14 cellular contexts compared by ENCODE assay signal in genomic region chr6:70280462-70280861, GRCh38. TPM values are rescaled to one million over a fixed set of nuclear protein-coding genes. Genes with fewer than 3 reads are reported as not detected.
DNase-seq lines count a peak whose midpoint lies in the region; ATAC-seq, FAIRE-seq and TF ChIP-seq lines count a peak whose summit lies in the region.
"Had no signal": no experiment of that assay in that cellular context is flagged by ENCODE, and none has a peak within 500 bp of the region (broad histone marks: within the 10 kb centered on the region; RNA-seq: fewer than 3 reads in every experiment).

No MANE protein-coding gene starts in this region.

- WGBS in H1 (ENCODE audit: extremely low coverage in 1 of 2, insufficient coverage in 1 of 2, insufficient read length in 1 of 2, insufficient replicate concordance in 2 of 2, low coverage in 1 of 2, low lambda C conversion rate in 2 of 2, missing lambda C conversion rate in 1 of 2), 2 experiments: 49% methylated on average over 10 of the region's 14 CpGs; no CpG with 5 or more reads in 1 of the 2 experiments

- no peak overlapping the region; the same call in 1 of the 2 replicates for H2BK12ac ChIP-seq in H1 (ENCODE audit: low read depth, low read length)

- no peak overlapping the region for H3K9ac ChIP-seq in H1 (replicated peaks in 1 of 4; ENCODE audit: extremely low read depth in 1 of 4, low read depth in 3 of 4, low read length in 3 of 4)

- H3K4me3 ChIP-seq in right atrium auricular region: no peak overlapping the region
- H3K4me3 ChIP-seq in H1 (ENCODE audit: extremely low read depth in 1 of 4, insufficient read depth in 2 of 4, low read depth in 3 of 4, low read length in 4 of 4): no peak overlapping the region; a peak in 1 of 8 replicates

- no peak for TF ChIP-seq POLR2A in H1 (IDR thresholded peaks at IDR 0.05; ENCODE audit: control extremely low read depth in 1 of 2, low read depth in 2 of 2, low read length in 2 of 2)

- H3K36me3 ChIP-seq in right atrium auricular region (no peaks in the 10 kb centered on the region), H1 (ENCODE audit: control insufficient read depth in 2 of 4, insufficient read depth in 4 of 4, low read length in 3 of 4) (no peaks in the 10 kb centered on the region)

- no peak for FAIRE-seq in H1 (lab: Jason Lieb, UNC)
- FAIRE-seq: urothelium cell line had no signal

- H2BK5ac ChIP-seq in H1 (ENCODE audit: low read depth, low read length): no peak overlapping the region

- H4K8ac ChIP-seq in H1 (ENCODE audit: extremely low read depth, insufficient read depth, low read length): peak overlapping the region; percentile 71

- no peaks in the 10 kb centered on the region for H4K20me1 ChIP-seq in H1 (replicated peaks in 1 of 2; ENCODE audit: control insufficient read depth in 1 of 2, insufficient read depth in 2 of 2, low read length in 2 of 2)

- H3K4ac ChIP-seq in H1 (replicated peaks; ENCODE audit: insufficient read length, low read depth, low read length): no peak overlapping the region

- no peak overlapping the region for H3K14ac ChIP-seq in H1 (ENCODE audit: insufficient read length)

- H3K27ac ChIP-seq in right atrium auricular region (no peak overlapping the region), H1 (ENCODE audit: low read depth, low read length) (no peak overlapping the region)

- peaks cover 4% of the 10 kb centered on the region; the same call in 1 of the 2 replicates for H3K23me2 ChIP-seq in H1 (ENCODE audit: low read depth, low read length)

- no peaks in the 10 kb centered on the region for H3K79me2 ChIP-seq in H1 (ENCODE audit: control insufficient read depth in 1 of 2, insufficient read depth in 2 of 2, low read length in 2 of 2)

- no peaks in the 10 kb centered on the region for H3K79me1 ChIP-seq in H1 (ENCODE audit: low read depth, low read length)

- CTCF ChIA-PET in H1 (lab: Charles Lee; ENCODE audit: partially characterized antibody): interaction anchor here (0.6 to 1.3 kb wide), 4 partner anchors 9 to 59 kb away, joined by 3 to 5 read pairs (median 4); no protein-coding TSS in a partner anchor

- H2AFZ ChIP-seq in H1 (ENCODE audit: low read length): no peak overlapping the region

- H3K9me3 Mint-ChIP-seq in stimulated activated effector memory CD8-positive, alpha-beta T cell treated with anti-CD3 and anti-CD28 coated beads, Interleukin-12 subunit alpha, Interleukin-12 subunit beta, amount 100 ng/mL, for 72 hours: no peaks in the 10 kb centered on the region
- H3K9me3 Mint-ChIP-seq: T-helper 1 cell treated with Interleukin-12 subunit alpha and Interleukin-12 subunit beta and Interleukin-4 antibody, amounts not matched to agents 30 μg/mL and 1 μg/mL, for 36 hours had no signal

- intact Hi-C loops in Right ventricle myocardium inferior (cut with DNase I): no loop called here

- H3K4me2 ChIP-seq in H1 (ENCODE audit: insufficient read depth in 1 of 2, low read depth in 2 of 2, low read length in 2 of 2): peak overlapping the region; percentile 41 to 45; a peak in 3 of 4 replicates

- H4K5ac ChIP-seq in H1 (ENCODE audit: insufficient read length, low read depth, low read length): no peak overlapping the region

- no peak for TF ChIP-seq CTCF in right atrium auricular region (IDR thresholded peaks at IDR 0.05)
- TF ChIP-seq CTCF in H1 (IDR thresholded peaks at IDR 0.05; ENCODE audit: control extremely low read depth in 1 of 3, insufficient read depth in 1 of 3, low read depth in 1 of 3, low read length in 3 of 3): no peak

- no peak overlapping the region for H3K23ac ChIP-seq in H1 (ENCODE audit: insufficient read length)

- H2BK15ac ChIP-seq in H1 (ENCODE audit: low read length): no peak overlapping the region

- no peaks in the 10 kb centered on the region for H3K4me1 Mint-ChIP-seq in stimulated activated effector memory CD8-positive, alpha-beta T cell treated with anti-CD3 and anti-CD28 coated beads, Interleukin-12 subunit alpha, Interleukin-12 subunit beta, amount 100 ng/mL, for 72 hours

- no peak for TF ChIP-seq EP300 in H1 (IDR thresholded peaks at IDR 0.05; ENCODE audit: borderline replicate concordance in 1 of 2, low read depth in 2 of 2, low read length in 2 of 2)

- no peak overlapping the region for H3K56ac ChIP-seq in H1 (replicated peaks; ENCODE audit: insufficient read length, low read depth, low read length)

- H4K91ac ChIP-seq in H1 (replicated peaks; ENCODE audit: insufficient read length, low read length): no peak overlapping the region

- H3K4me1 ChIP-seq in right atrium auricular region (peaks cover 0 to 16% of the 10 kb centered on the region in 2 donors), H1 (replicated peaks in 1 of 4; ENCODE audit: control insufficient read depth in 3 of 4, insufficient read depth in 4 of 4, low read length in 3 of 4) (peaks cover 2 to 8% (median 5%) of the 10 kb centered on the region in 4 experiments; a peak in 5 of 7 replicates)

- H2AK5ac ChIP-seq in H1 (ENCODE audit: low read depth, low read length): no peak overlapping the region

- ATAC-seq in Right ventricle myocardium inferior: no peak
- ATAC-seq in stimulated activated effector memory CD8-positive, alpha-beta T cell treated with anti-CD3 and anti-CD28 coated beads, Interleukin-12 subunit alpha, Interleukin-12 subunit beta, amount 100 ng/mL, for 72 hours: peak; percentile 8

- H3K9me3 ChIP-seq in right atrium auricular region (no peaks in the 10 kb centered on the region), H1 (ENCODE audit: insufficient read depth in 2 of 2, low read depth in 1 of 2, low read length in 1 of 2) (peaks cover 0 to 3% of the 10 kb centered on the region in 2 experiments; a peak in 2 of 4 replicates)

- H3K4me3 Mint-ChIP-seq in stimulated activated effector memory CD8-positive, alpha-beta T cell treated with anti-CD3 and anti-CD28 coated beads, Interleukin-12 subunit alpha, Interleukin-12 subunit beta, amount 100 ng/mL, for 72 hours: no peak overlapping the region
- H3K4me3 Mint-ChIP-seq: brain; T-helper 1 cell treated with Interleukin-12 subunit alpha and Interleukin-12 subunit beta and Interleukin-4 antibody, amounts not matched to agents 30 μg/mL and 1 μg/mL, for 36 hours had no signal

- no peak overlapping the region for H2BK20ac ChIP-seq in H1 (ENCODE audit: low read length)

- POLR2A ChIA-PET in H1 (lab: Charles Lee; ENCODE audit: partially characterized antibody): no interaction called here

- H3K27ac Mint-ChIP-seq in stimulated activated effector memory CD8-positive, alpha-beta T cell treated with anti-CD3 and anti-CD28 coated beads, Interleukin-12 subunit alpha, Interleukin-12 subunit beta, amount 100 ng/mL, for 72 hours: no peak overlapping the region
- H3K27ac Mint-ChIP-seq: T-helper 1 cell treated with Interleukin-12 subunit alpha and Interleukin-12 subunit beta and Interleukin-4 antibody, amounts not matched to agents 30 μg/mL and 1 μg/mL, for 36 hours had no signal

- no peak overlapping the region for H3K18ac ChIP-seq in H1 (ENCODE audit: extremely low read depth, low read length)

- DNase-seq in Right ventricle myocardium inferior (ENCODE audit: missing footprints): peak; percentile 48
- no peak for DNase-seq in right atrium auricular region (ENCODE audit: low spot score)
- peak; percentile 7 for DNase-seq in NCI-H2171 (lab: John Stamatoyannopoulos, UW)
- peak in 1 of 2 experiments; percentile 50 for DNase-seq in H1 (ENCODE audit: low read depth in 1 of 2, low spot score in 2 of 2)
- no peak for DNase-seq in stimulated activated effector memory CD8-positive, alpha-beta T cell treated with anti-CD3 and anti-CD28 coated beads, Interleukin-12 subunit alpha, Interleukin-12 subunit beta, amount 100 ng/mL, for 72 hours (ENCODE audit: low spot score in 2 of 2)
- no peak for DNase-seq in AG08396 (ENCODE audit: low spot score)
- no peak for DNase-seq in NCI-H226
- no peak for DNase-seq in T1000 (lab: John Stamatoyannopoulos, UW)
- DNase-seq: ACHN, MM.1S had no signal

- H3K27me3 ChIP-seq in right atrium auricular region: no peaks in the 10 kb centered on the region
- H3K27me3 ChIP-seq in H1 (replicated peaks in 1 of 4; ENCODE audit: control insufficient read depth in 3 of 4, extremely low read depth in 1 of 4, insufficient read depth in 3 of 4, low read length in 3 of 4): peaks cover 13 to 38% (median 33%) of the 10 kb centered on the region in 4 experiments

- H2BK120ac ChIP-seq in H1 (replicated peaks; ENCODE audit: low read depth, low read length): no peak overlapping the region

- H3K36me3 Mint-ChIP-seq in stimulated activated effector memory CD8-positive, alpha-beta T cell treated with anti-CD3 and anti-CD28 coated beads, Interleukin-12 subunit alpha, Interleukin-12 subunit beta, amount 100 ng/mL, for 72 hours: no peaks in the 10 kb centered on the region
- H3K36me3 Mint-ChIP-seq: brain had no signal

- TF ChIP-seq RAD21 in H1 (IDR thresholded peaks at IDR 0.05 in 1 of 2, conservative IDR thresholded peaks at IDR 0.05 in 1 of 2; ENCODE audit: low read depth in 2 of 2, low read length in 2 of 2): no peak

TF ChIP-seq in H1, 55 proteins besides CTCF, POLR2A, EP300 and RAD21:
- TF ChIP-seq RBBP5 (IDR thresholded peaks at IDR 0.05; ENCODE audit: borderline replicate concordance, low read depth, low read length) (0 out of 2 replicates have a peak, but pooled peaks have one; percentile 31), ASH2L (IDR thresholded peaks at IDR 0.05; ENCODE audit: low read length) (peak; percentile 15), HDAC6 (IDR thresholded peaks at IDR 0.05; ENCODE audit: low read depth, low read length) (no peak), POLR2AphosphoS5 (IDR thresholded peaks at IDR 0.05; ENCODE audit: low read depth, low read length) (no peak)

RNA-seq across cellular contexts. Expression of gene COL9A1, which starts 22.4 kb away (rescaled TPM):
- total RNA-seq in Right ventricle myocardium inferior: 0.14 TPM
- 10 to 100 TPM in 1 of 2 donors, under 1 TPM in 1; 0.33 to 18.7 TPM for total RNA-seq in right atrium auricular region
- 14.4 and 18.1 TPM in 2 replicates for total RNA-seq in H1 (2021; fragmentation: NEBNext Ultra II Directional; extraction: Animal tissue kit (Norgen Biotek cat#: 25700))
- polyA plus RNA-seq in H1 (2011; rRNA removed): 7.9 and 10.7 TPM in 2 replicates
- polyA plus RNA-seq in H1 (2011; cell fraction: cytosol; rRNA removed): 16.7 TPM
- polyA plus RNA-seq in H1 (2011; cell fraction: nucleus; rRNA removed): 70.7 TPM
- polyA plus RNA-seq in H1 (2012, experiment 1 of 2): 13.6 to 16.7 TPM (median 15.2 TPM) in 4 replicates
- 4.4 TPM for polyA plus RNA-seq in H1 (2012, experiment 2 of 2)
- polyA plus RNA-seq in H1 (2013, experiment 1 of 2): 11.0 TPM
- 11.1 TPM for polyA plus RNA-seq in H1 (2013, experiment 2 of 2)
- polyA minus RNA-seq in H1 (2011; rRNA and poly(A)+ RNA removed): 5.4 and 13.6 TPM in 2 replicates
- polyA minus RNA-seq in H1 (2011; cell fraction: cytosol; rRNA and poly(A)+ RNA removed): 6.2 TPM
- 18.5 TPM for polyA minus RNA-seq in H1 (2011; cell fraction: nucleus; rRNA and poly(A)+ RNA removed)
- total RNA-seq: OCI-LY7 had no signal

Comparison
In these comparisons a context has a peak if more than half of its experiments do, and no peak if none do; other contexts are left out.
1. DNase-seq: peak in Right ventricle myocardium inferior (single experiment) and NCI-H2171 (single experiment); none in right atrium auricular region (single experiment), stimulated activated effector memory CD8-positive, alpha-beta T cell treated with anti-CD3 and anti-CD28 coated beads, Interleukin-12 subunit alpha, Interleukin-12 subunit beta, amount 100 ng/mL, for 72 hours (0 of 2), AG08396 (single experiment), NCI-H226 (single experiment) and T1000 (single experiment).